ENCODE assay signal across 2 cellular contexts in genomic region chr2:56232912-56233311, GRCh38.
TF ChIP-seq lines count a peak whose summit lies in the region.

No MANE protein-coding gene starts in this region.

TF ChIP-seq in GM23338, 12 proteins besides CTCF, POLR2A, EP300 and RAD21 (continued from another document):
- TF ChIP-seq ZNF462 (CRISPR knock-in tag; IDR thresholded peaks at IDR 0.05): peak; percentile 79

TF ChIP-seq in WTC11, 78 proteins besides CTCF, POLR2A, EP300 and RAD21 (continued from another document):
- TF ChIP-seq, protein P1, sequence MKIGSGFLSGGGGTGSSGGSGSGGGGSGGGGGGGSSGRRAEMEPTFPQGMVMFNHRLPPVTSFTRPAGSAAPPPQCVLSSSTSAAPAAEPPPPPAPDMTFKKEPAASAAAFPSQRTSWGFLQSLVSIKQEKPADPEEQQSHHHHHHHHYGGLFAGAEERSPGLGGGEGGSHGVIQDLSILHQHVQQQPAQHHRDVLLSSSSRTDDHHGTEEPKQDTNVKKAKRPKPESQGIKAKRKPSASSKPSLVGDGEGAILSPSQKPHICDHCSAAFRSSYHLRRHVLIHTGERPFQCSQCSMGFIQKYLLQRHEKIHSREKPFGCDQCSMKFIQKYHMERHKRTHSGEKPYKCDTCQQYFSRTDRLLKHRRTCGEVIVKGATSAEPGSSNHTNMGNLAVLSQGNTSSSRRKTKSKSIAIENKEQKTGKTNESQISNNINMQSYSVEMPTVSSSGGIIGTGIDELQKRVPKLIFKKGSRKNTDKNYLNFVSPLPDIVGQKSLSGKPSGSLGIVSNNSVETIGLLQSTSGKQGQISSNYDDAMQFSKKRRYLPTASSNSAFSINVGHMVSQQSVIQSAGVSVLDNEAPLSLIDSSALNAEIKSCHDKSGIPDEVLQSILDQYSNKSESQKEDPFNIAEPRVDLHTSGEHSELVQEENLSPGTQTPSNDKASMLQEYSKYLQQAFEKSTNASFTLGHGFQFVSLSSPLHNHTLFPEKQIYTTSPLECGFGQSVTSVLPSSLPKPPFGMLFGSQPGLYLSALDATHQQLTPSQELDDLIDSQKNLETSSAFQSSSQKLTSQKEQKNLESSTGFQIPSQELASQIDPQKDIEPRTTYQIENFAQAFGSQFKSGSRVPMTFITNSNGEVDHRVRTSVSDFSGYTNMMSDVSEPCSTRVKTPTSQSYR (CRISPR knock-in tag; IDR thresholded peaks at IDR 0.05): no peak
- TF ChIP-seq USF2 (CRISPR knock-in tag; IDR thresholded peaks at IDR 0.05): no peak
- TF ChIP-seq ZNF425 (CRISPR knock-in tag; conservative IDR thresholded peaks at IDR 0.05): no peak
- TF ChIP-seq, protein P2, sequence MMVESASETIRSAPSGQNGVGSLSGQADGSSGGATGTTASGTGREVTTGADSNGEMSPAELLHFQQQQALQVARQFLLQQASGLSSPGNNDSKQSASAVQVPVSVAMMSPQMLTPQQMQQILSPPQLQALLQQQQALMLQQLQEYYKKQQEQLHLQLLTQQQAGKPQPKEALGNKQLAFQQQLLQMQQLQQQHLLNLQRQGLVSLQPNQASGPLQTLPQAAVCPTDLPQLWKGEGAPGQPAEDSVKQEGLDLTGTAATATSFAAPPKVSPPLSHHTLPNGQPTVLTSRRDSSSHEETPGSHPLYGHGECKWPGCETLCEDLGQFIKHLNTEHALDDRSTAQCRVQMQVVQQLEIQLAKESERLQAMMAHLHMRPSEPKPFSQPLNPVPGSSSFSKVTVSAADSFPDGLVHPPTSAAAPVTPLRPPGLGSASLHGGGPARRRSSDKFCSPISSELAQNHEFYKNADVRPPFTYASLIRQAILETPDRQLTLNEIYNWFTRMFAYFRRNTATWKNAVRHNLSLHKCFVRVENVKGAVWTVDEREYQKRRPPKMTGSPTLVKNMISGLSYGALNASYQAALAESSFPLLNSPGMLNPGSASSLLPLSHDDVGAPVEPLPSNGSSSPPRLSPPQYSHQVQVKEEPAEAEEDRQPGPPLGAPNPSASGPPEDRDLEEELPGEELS (CRISPR knock-in tag; IDR thresholded peaks at IDR 0.05): no peak
- TF ChIP-seq FOXJ3 (CRISPR knock-in tag; IDR thresholded peaks at IDR 0.05; ENCODE audit: borderline replicate concordance): no peak
- TF ChIP-seq, protein P3, sequence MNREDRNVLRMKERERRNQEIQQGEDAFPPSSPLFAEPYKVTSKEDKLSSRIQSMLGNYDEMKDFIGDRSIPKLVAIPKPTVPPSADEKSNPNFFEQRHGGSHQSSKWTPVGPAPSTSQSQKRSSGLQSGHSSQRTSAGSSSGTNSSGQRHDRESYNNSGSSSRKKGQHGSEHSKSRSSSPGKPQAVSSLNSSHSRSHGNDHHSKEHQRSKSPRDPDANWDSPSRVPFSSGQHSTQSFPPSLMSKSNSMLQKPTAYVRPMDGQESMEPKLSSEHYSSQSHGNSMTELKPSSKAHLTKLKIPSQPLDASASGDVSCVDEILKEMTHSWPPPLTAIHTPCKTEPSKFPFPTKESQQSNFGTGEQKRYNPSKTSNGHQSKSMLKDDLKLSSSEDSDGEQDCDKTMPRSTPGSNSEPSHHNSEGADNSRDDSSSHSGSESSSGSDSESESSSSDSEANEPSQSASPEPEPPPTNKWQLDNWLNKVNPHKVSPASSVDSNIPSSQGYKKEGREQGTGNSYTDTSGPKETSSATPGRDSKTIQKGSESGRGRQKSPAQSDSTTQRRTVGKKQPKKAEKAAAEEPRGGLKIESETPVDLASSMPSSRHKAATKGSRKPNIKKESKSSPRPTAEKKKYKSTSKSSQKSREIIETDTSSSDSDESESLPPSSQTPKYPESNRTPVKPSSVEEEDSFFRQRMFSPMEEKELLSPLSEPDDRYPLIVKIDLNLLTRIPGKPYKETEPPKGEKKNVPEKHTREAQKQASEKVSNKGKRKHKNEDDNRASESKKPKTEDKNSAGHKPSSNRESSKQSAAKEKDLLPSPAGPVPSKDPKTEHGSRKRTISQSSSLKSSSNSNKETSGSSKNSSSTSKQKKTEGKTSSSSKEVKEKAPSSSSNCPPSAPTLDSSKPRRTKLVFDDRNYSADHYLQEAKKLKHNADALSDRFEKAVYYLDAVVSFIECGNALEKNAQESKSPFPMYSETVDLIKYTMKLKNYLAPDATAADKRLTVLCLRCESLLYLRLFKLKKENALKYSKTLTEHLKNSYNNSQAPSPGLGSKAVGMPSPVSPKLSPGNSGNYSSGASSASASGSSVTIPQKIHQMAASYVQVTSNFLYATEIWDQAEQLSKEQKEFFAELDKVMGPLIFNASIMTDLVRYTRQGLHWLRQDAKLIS (CRISPR knock-in tag; IDR thresholded peaks at IDR 0.05; ENCODE audit: borderline replicate concordance): no peak
- TF ChIP-seq KAT7 (CRISPR knock-in tag; IDR thresholded peaks at IDR 0.05; ENCODE audit: borderline replicate concordance): no peak
- TF ChIP-seq CBFB (CRISPR knock-in tag; IDR thresholded peaks at IDR 0.05; ENCODE audit: low read depth): no peak
- no peak for TF ChIP-seq OVOL2 (CRISPR knock-in tag; IDR thresholded peaks at IDR 0.05; ENCODE audit: borderline replicate concordance)
TF ChIP-seq in WTC11: peak in this region for 0.
